ENCODE assay signal across 33 cellular contexts in the genomic region with DNA sequence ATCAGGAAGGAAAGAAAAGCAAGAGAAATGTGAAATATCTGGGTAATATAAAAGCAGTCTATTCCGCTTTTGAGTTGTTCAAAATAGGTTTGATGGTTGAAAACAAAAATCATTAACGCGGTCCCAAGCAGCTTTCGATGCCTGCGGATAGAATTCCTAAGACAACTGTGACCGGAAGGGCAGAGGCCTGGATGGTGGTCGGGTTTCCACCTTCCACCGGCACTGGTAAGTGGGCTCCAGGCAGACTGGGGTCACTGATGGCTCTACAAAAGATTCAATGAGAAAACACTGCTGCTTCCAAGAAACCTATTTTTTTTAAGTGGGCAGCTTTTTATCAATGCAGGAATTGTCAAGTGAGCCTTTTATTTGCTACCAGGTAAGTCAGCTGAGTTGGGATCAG.
"Had no signal": no experiment of that assay in that cellular context is flagged by ENCODE, and none has a peak within 500 bp of the region (broad histone marks: within the 10 kb centered on the region; RNA-seq: fewer than 3 reads in every experiment).

No MANE protein-coding gene starts in this region.

- H3K27me3 Mint-ChIP-seq: activated naive CD8-positive, alpha-beta T cell treated with anti-CD3 and anti-CD28 coated beads for 36 hours had no signal

- H3K4me1 Mint-ChIP-seq: activated CD4-positive, alpha-beta memory T cell treated with anti-CD3 and anti-CD28 coated beads, Interleukin-2, amount 10 ng/mL, durations not matched to agents 7 days and 5 days; activated CD8-positive, alpha-beta memory T cell treated with anti-CD3 and anti-CD28 coated beads, Interleukin-2, amount 10 ng/mL, durations not matched to agents 7 days and 5 days; activated naive CD4-positive, alpha-beta T cell treated with anti-CD3 and anti-CD28 coated beads, Interleukin-2, amount 10 ng/mL, durations not matched to agents 7 days and 5 days had no signal

- H3K27ac Mint-ChIP-seq: activated CD4-positive, alpha-beta memory T cell treated with anti-CD3 and anti-CD28 coated beads, Interleukin-2, amount 10 ng/mL, durations not matched to agents 7 days and 5 days; activated CD8-positive, alpha-beta memory T cell treated with anti-CD3 and anti-CD28 coated beads, Interleukin-2, amount 10 ng/mL, durations not matched to agents 7 days and 5 days; activated naive CD4-positive, alpha-beta T cell treated with anti-CD3 and anti-CD28 coated beads, Interleukin-2, amount 10 ng/mL, durations not matched to agents 7 days and 5 days; activated naive CD8-positive, alpha-beta T cell treated with anti-CD3 and anti-CD28 coated beads for 36 hours had no signal

- DNase-seq: activated CD4-positive, alpha-beta memory T cell treated with anti-CD3 and anti-CD28 coated beads, Interleukin-2, amount 10 ng/mL, durations not matched to agents 7 days and 5 days; activated CD4-positive, alpha-beta T cell treated with anti-CD3 and anti-CD28 coated beads for 1 hour; activated CD4-positive, alpha-beta T cell treated with anti-CD3 and anti-CD28 coated beads for 48 hours; activated CD4-positive, CD25-positive, alpha-beta regulatory T cell; activated CD8-positive, alpha-beta memory T cell treated with anti-CD3 and anti-CD28 coated beads for 24 hours; activated CD8-positive, alpha-beta memory T cell treated with anti-CD3 and anti-CD28 coated beads, Interleukin-2, amount 10 ng/mL, durations not matched to agents 7 days and 5 days; activated CD8-positive, alpha-beta memory T cell treated with anti-CD3 and anti-CD28 coated beads, Interleukin-2, amount 50 U/mL, for 48 hours; activated effector memory CD4-positive, alpha-beta T cell treated with Interleukin-2 at 50 U/mL for 16 hours; activated naive CD4-positive, alpha-beta T cell treated with anti-CD3 and anti-CD28 coated beads, Interleukin-2, amount 10 ng/mL, durations not matched to agents 7 days and 5 days; activated naive CD8-positive, alpha-beta T cell treated with anti-CD3 and anti-CD28 coated beads for 36 hours; activated T-cell treated with anti-CD3 and anti-CD28 coated beads, Interleukin-2, amount 50 U/mL, for 48 hours; amygdala; body of pancreas; central memory CD4-positive, alpha-beta T cell; Karpas-422; KBM-7; NCI-H1105; NCI-H1417 treated with DMSO at 0.1 percent for 48 hours; NCI-H187 treated with DMSO at 0.1 percent for 48 hours; NCI-H2081; NCI-H2171 treated with DMSO at 0.1 percent for 48 hours; NCI-H2227 treated with DMSO at 0.1 percent for 48 hours; NCI-H446; NCI-H510A treated with DMSO at 0.1 percent for 48 hours; NCI-H526 treated with DMSO at 0.1 percent for 48 hours; NCI-H774; NK-92 treated with Interleukin-12 subunit alpha and Interleukin-12 subunit beta, amount 100 ng/mL, for 24 hours; PC-3; Peyer's patch; SIG-M5; T1000; WERI-Rb-1 had no signal

- H3K36me3 Mint-ChIP-seq: activated CD8-positive, alpha-beta memory T cell treated with anti-CD3 and anti-CD28 coated beads, Interleukin-2, amount 10 ng/mL, durations not matched to agents 7 days and 5 days had no signal

- H3K9me3 Mint-ChIP-seq: activated CD4-positive, alpha-beta memory T cell treated with anti-CD3 and anti-CD28 coated beads, Interleukin-2, amount 10 ng/mL, durations not matched to agents 7 days and 5 days; activated naive CD4-positive, alpha-beta T cell treated with anti-CD3 and anti-CD28 coated beads, Interleukin-2, amount 10 ng/mL, durations not matched to agents 7 days and 5 days; activated naive CD8-positive, alpha-beta T cell treated with anti-CD3 and anti-CD28 coated beads for 36 hours had no signal

- H3K4me3 Mint-ChIP-seq: activated CD4-positive, alpha-beta memory T cell treated with anti-CD3 and anti-CD28 coated beads, Interleukin-2, amount 10 ng/mL, durations not matched to agents 7 days and 5 days; activated CD8-positive, alpha-beta memory T cell treated with anti-CD3 and anti-CD28 coated beads, Interleukin-2, amount 10 ng/mL, durations not matched to agents 7 days and 5 days; activated naive CD4-positive, alpha-beta T cell treated with anti-CD3 and anti-CD28 coated beads, Interleukin-2, amount 10 ng/mL, durations not matched to agents 7 days and 5 days; activated naive CD8-positive, alpha-beta T cell treated with anti-CD3 and anti-CD28 coated beads for 36 hours; IgD-negative memory B cell had no signal
